18 cellular contexts compared by ENCODE assay signal in the genomic region with DNA sequence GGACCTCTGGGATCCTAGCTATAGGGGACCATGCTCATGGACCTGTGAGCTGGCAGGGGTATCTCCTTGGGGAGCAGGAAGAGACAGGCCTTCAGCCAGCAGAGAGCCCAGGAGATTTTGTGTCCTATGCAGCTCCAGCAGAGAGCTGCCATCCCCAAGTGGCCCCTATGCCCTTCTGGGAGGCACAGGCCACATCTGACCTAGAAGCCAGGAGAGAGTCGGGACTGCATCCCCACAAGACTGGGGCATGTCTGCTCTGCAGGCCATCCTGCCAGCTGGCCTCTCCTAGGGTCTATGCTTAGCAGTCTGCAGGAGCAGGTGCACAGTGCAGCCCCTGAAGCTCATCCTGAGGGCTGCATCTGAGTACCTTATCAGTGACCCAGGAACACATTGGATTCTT.
DNase-seq lines count a peak whose midpoint lies in the region; ATAC-seq and TF ChIP-seq lines count a peak whose summit lies in the region.
"Had no signal": no experiment of that assay in that cellular context is flagged by ENCODE, and none has a peak within 500 bp of the region (broad histone marks: within the 10 kb centered on the region; RNA-seq: fewer than 3 reads in every experiment).

No MANE protein-coding gene starts in this region.

- ATAC-seq in sciatic nerve (no peak), GM18861 (IDR thresholded peaks at IDR 0.05; ENCODE audit: unreplicated experiment) (no peak)

- no peaks in the 10 kb centered on the region for H3K79me1 ChIP-seq in neuronal stem cell (ENCODE audit: low read depth, low read length)

- H3K27me3 Mint-ChIP-seq in chondrocyte (ENCODE audit: low read depth) (no peaks in the 10 kb centered on the region), HFFc6 (ENCODE audit: insufficient read depth) (no peaks in the 10 kb centered on the region)
- H3K27me3 Mint-ChIP-seq: CD4-positive, alpha-beta memory T cell; CD4-positive, CD25-positive, alpha-beta regulatory T cell; CD8-positive, alpha-beta memory T cell had no signal

- H3K36me3 ChIP-seq in neuronal stem cell (replicated peaks in 1 of 2; ENCODE audit: control insufficient read depth in 2 of 2, insufficient read depth in 2 of 2, low read length in 2 of 2), result no peaks in the 10 kb centered on the region
- H3K36me3 ChIP-seq: BE2C, BLaER1 had no signal

- no peaks in the 10 kb centered on the region for H3K4me1 ChIP-seq in neuronal stem cell (ENCODE audit: control insufficient read depth in 2 of 2, insufficient read depth in 1 of 2, low read depth in 1 of 2, low read length in 2 of 2)
- H3K4me1 ChIP-seq: BE2C, BLaER1 had no signal

- H3K18ac ChIP-seq in neuronal stem cell (ENCODE audit: low read length), result no peak overlapping the region

- no peak overlapping the region for H2BK15ac ChIP-seq in neuronal stem cell (ENCODE audit: low read length)

- H4K8ac ChIP-seq in neuronal stem cell (ENCODE audit: low read depth, low read length), result no peak overlapping the region

- H3K14ac ChIP-seq in neuronal stem cell (ENCODE audit: low read length), result peak overlapping the region; percentile 75

- DNase-seq in D341Med (ENCODE audit: low spot score) (peak; percentile 18), chondrocyte (ENCODE audit: low spot score) (peak; percentile 59), neuronal stem cell (ENCODE audit: low spot score) (no peak), sciatic nerve (ENCODE audit: low spot score) (no peak), HFFc6 (no peak)
- DNase-seq: 8988T; ACHN; BE2C; C1 segment of cervical spinal cord; CD4-positive, alpha-beta memory T cell; CD4-positive, CD25-positive, alpha-beta regulatory T cell; CD8-positive, alpha-beta memory T cell; COR-L47; DMS79 treated with DMSO at 0.1 percent for 48 hours; GF-D8 had no signal

- H3K4me3 ChIP-seq in neuronal stem cell (ENCODE audit: low read length in 2 of 2), result no peak overlapping the region
- H3K4me3 ChIP-seq: BLaER1 had no signal

- H3K9me3 Mint-ChIP-seq in chondrocyte (ENCODE audit: low read depth) (peaks cover 43% of the 10 kb centered on the region), HFFc6 (peaks cover 42% of the 10 kb centered on the region)

- WGBS in neuronal stem cell (ENCODE audit: extremely low coverage in 2 of 2, insufficient read length in 2 of 2, insufficient replicate concordance in 1 of 2), 2 donors, result no CpG with 5 or more reads among the region's 1 CpG

- no peak overlapping the region for H2BK120ac ChIP-seq in neuronal stem cell (ENCODE audit: low read depth, low read length)

- peaks cover 0 to 6% of the 10 kb centered on the region in 2 donors for H3K9me3 ChIP-seq in neuronal stem cell (replicated peaks in 1 of 2; ENCODE audit: control insufficient read depth in 2 of 2, insufficient read depth in 1 of 2, low read depth in 1 of 2, low read length in 2 of 2)
- H3K9me3 ChIP-seq: BE2C had no signal

- H3K27ac ChIP-seq in neuronal stem cell (replicated peaks; ENCODE audit: low read length), result no peak overlapping the region
- H3K27ac ChIP-seq: BLaER1 had no signal

- no peaks in the 10 kb centered on the region for H3K36me3 Mint-ChIP-seq in chondrocyte (ENCODE audit: low read depth)
- peaks cover 4% of the 10 kb centered on the region; the same call in 1 of the 2 replicates for H3K36me3 Mint-ChIP-seq in HFFc6 (ENCODE audit: low read depth)
- H3K36me3 Mint-ChIP-seq: CD14-positive monocyte; CD4-positive, alpha-beta memory T cell; CD4-positive, CD25-positive, alpha-beta regulatory T cell; CD8-positive, alpha-beta memory T cell had no signal

- H4K91ac ChIP-seq in neuronal stem cell (ENCODE audit: low read depth, low read length, poor library complexity), result no peak overlapping the region

- no peaks in the 10 kb centered on the region for H3K27me3 ChIP-seq in neuronal stem cell (ENCODE audit: control insufficient read depth in 3 of 3, insufficient read depth in 3 of 3, low read depth in 1 of 3, low read length in 3 of 3)
- H3K27me3 ChIP-seq: BE2C, BLaER1 had no signal

- H3K4me1 Mint-ChIP-seq in chondrocyte (ENCODE audit: low read depth) (no peaks in the 10 kb centered on the region), HFFc6 (ENCODE audit: low read depth) (no peaks in the 10 kb centered on the region)
- H3K4me1 Mint-ChIP-seq: CD14-positive monocyte; CD4-positive, alpha-beta memory T cell; CD4-positive, CD25-positive, alpha-beta regulatory T cell; CD8-positive, alpha-beta memory T cell had no signal

- H2BK12ac ChIP-seq in neuronal stem cell (ENCODE audit: low read length), result no peak overlapping the region

- no peak overlapping the region for H3K4ac ChIP-seq in neuronal stem cell (ENCODE audit: low read length)

- intact Hi-C loops in sciatic nerve (cut with DNase I), result no loop called here

- H3K27ac Mint-ChIP-seq in chondrocyte (ENCODE audit: unreplicated experiment), result no peak overlapping the region
- H3K27ac Mint-ChIP-seq in HFFc6, result no peak overlapping the region
- H3K27ac Mint-ChIP-seq: CD14-positive monocyte; CD4-positive, alpha-beta memory T cell; CD4-positive, CD25-positive, alpha-beta regulatory T cell; CD8-positive, alpha-beta memory T cell had no signal

- H2BK5ac ChIP-seq in neuronal stem cell (ENCODE audit: low read length), result no peak overlapping the region

- H3K4me2 ChIP-seq in neuronal stem cell (ENCODE audit: insufficient read depth, low read length, poor library complexity, severe bottlenecking), result no peak overlapping the region
- H3K4me2 ChIP-seq: BLaER1 had no signal

- H3K4me3 Mint-ChIP-seq in chondrocyte (ENCODE audit: unreplicated experiment) (no peak overlapping the region), HFFc6 (no peak overlapping the region)
- H3K4me3 Mint-ChIP-seq: CD14-positive monocyte; CD4-positive, alpha-beta memory T cell; CD4-positive, CD25-positive, alpha-beta regulatory T cell had no signal

- no peak overlapping the region for H2AK5ac ChIP-seq in neuronal stem cell (ENCODE audit: low read depth, low read length)

- no peak overlapping the region for H2AFZ ChIP-seq in neuronal stem cell (ENCODE audit: low read length)

- H3K23ac ChIP-seq in neuronal stem cell (ENCODE audit: low read depth, low read length, poor library complexity), result no peak overlapping the region

- no peak overlapping the region for H3K9ac ChIP-seq in neuronal stem cell (ENCODE audit: low read depth, low read length, poor library complexity)
- H3K9ac ChIP-seq: BLaER1 had no signal

- no peak for TF ChIP-seq CTCF in chondrocyte (IDR thresholded peaks at IDR 0.05)
- TF ChIP-seq CTCF in HFFc6 (IDR thresholded peaks at IDR 0.05), result no peak

Comparison
In these comparisons a context has a peak if more than half of its experiments do, and no peak if none do; other contexts are left out.
1. DNase-seq: peak in D341Med (single experiment) and chondrocyte (single experiment); none in neuronal stem cell (single experiment), sciatic nerve (single experiment) and HFFc6 (single experiment).